In genomic region chr3:52244061-52244628, GRCh38 we compare ENCODE assay signal across 9 cellular contexts. TPM values are rescaled to one million over a fixed set of nuclear protein-coding genes. Genes with fewer than 3 reads are reported as not detected.
DNase-seq lines count a peak whose midpoint lies in the region; ATAC-seq, FAIRE-seq and TF ChIP-seq lines count a peak whose summit lies in the region.
"Had no signal": no experiment of that assay in that cellular context is flagged by ENCODE, and none has a peak within 500 bp of the region (broad histone marks: within the 10 kb centered on the region; RNA-seq: fewer than 3 reads in every experiment).

No MANE protein-coding gene starts in this region.

- FAIRE-seq in GM12878 (lab: Jason Lieb, UNC), result peak; percentile 79

- H2BK5ac ChIP-seq in H9 (ENCODE audit: insufficient read length, low read length), result no peak overlapping the region

- H3K27ac ChIP-seq in H9 (ENCODE audit: insufficient read length, low read depth, low read length) (no peak overlapping the region), GM12878 (ENCODE audit: control insufficient read depth, insufficient read depth) (peak overlapping the region; percentile 67)
- H3K27ac ChIP-seq in naive thymus-derived CD4-positive, alpha-beta T cell (ENCODE audit: low read depth, low read length), result peak overlapping the region; percentile 91

- H3K4me2 ChIP-seq in H9 (ENCODE audit: insufficient read depth, insufficient read length, low read length), result no peak overlapping the region
- peak overlapping the region; percentile 100 for H3K4me2 ChIP-seq in GM12878 (ENCODE audit: control insufficient read depth, insufficient read depth)

- H3K79me2 ChIP-seq in H9 (ENCODE audit: insufficient read depth, low read length) (no peaks in the 10 kb centered on the region), GM12878 (ENCODE audit: control insufficient read depth, insufficient read depth, low read length) (peaks cover 13% of the 10 kb centered on the region)

- H2AFZ ChIP-seq in H9 (ENCODE audit: low read length) (no peak overlapping the region), GM12878 (ENCODE audit: control insufficient read depth, low read depth, low read length) (peak overlapping the region; percentile 15; the same call in 1 of the 2 replicates)

- no TSS peak for BruUV-seq in GM12878 (replicated peaks; lab: Mats Ljungman, UMichigan)

- no peak overlapping the region for H2BK20ac ChIP-seq in H9 (ENCODE audit: low read depth, low read length, poor library complexity, severe bottlenecking)

- DNase-seq in GDM1 (lab: John Stamatoyannopoulos, UW) (peak; percentile 64), H9 (peak; percentile 27), RKO (ENCODE audit: low spot score) (peak; percentile 41), GM12878 (ENCODE audit: low read depth, low spot score) (peak; percentile 85), retina (no peak), activated gamma-delta T cell (lab: John Stamatoyannopoulos, UW) (no peak), GM03348 (ENCODE audit: low spot score) (no peak)
- no peak for DNase-seq in naive thymus-derived CD4-positive, alpha-beta T cell

- H3K4ac ChIP-seq in H9 (ENCODE audit: low read depth, low read length), result no peak overlapping the region

- in situ Hi-C loops in GM12878 (cut with MboI), result no loop called here

- peak overlapping the region; percentile 89; the same call in 1 of the 2 replicates for H3K4me3 ChIP-seq in GM12878
- no peak overlapping the region for H3K4me3 ChIP-seq in naive thymus-derived CD4-positive, alpha-beta T cell (ENCODE audit: low read length)

- H3K27me3 Mint-ChIP-seq in H9 (ENCODE audit: low read depth), result peaks cover 46% of the 10 kb centered on the region
- no peaks in the 10 kb centered on the region for H3K27me3 Mint-ChIP-seq in naive thymus-derived CD4-positive, alpha-beta T cell

- H3K4me3 Mint-ChIP-seq in H9, result peak overlapping the region; percentile 53 to 74; a peak in 4 of 5 replicates
- peak overlapping the region; percentile 71 to 91 (median 82) for H3K4me3 Mint-ChIP-seq in naive thymus-derived CD4-positive, alpha-beta T cell

- CTCF ChIA-PET in GM12878 (lab: Yijun Ruan, JAX), result interaction anchor here (1.7 to 7.5 kb wide), 7 partner anchors 9 to 94 kb away, joined by 5 to 87 read pairs (median 8); partner anchors contain the start of genes TLR9 and WDR82
- CTCF ChIA-PET in naive thymus-derived CD4-positive, alpha-beta T cell (lab: Charles Lee), result interaction anchor here (1.2 to 11.1 kb wide), 5 partner anchors 9 to 34 kb away, joined by 3 to 126 read pairs (median 5); partner anchors contain the start of genes TLR9 and WDR82

- H3K9ac ChIP-seq in H9 (ENCODE audit: extremely low read depth, insufficient read length, low read length), result no peak overlapping the region
- H3K9ac ChIP-seq in GM12878 (ENCODE audit: control insufficient read depth, insufficient read depth, low read length), result no peak overlapping the region; the same call in 1 of the 2 replicates

- H3T11ph ChIP-seq in H9 (ENCODE audit: low read length), result no peak overlapping the region

- no peaks in the 10 kb centered on the region for H3K4me1 ChIP-seq in H9 (ENCODE audit: insufficient read depth, low read length)
- H3K4me1 ChIP-seq in GM12878 (ENCODE audit: control insufficient read depth, insufficient read depth, low read length), result peaks cover 56% of the 10 kb centered on the region
- peaks cover 53 to 76% of the 10 kb centered on the region in 2 donors for H3K4me1 ChIP-seq in naive thymus-derived CD4-positive, alpha-beta T cell (ENCODE audit: control insufficient read depth in 2 of 2, insufficient read depth in 2 of 2, low read length in 2 of 2)

- POLR2A ChIA-PET in GM12878 (lab: Charles Lee), result interaction anchor here (0.5 to 6.8 kb wide), 11 partner anchors 9 to 1582 kb away, joined by 3 to 49 read pairs (median 5); partner anchors contain the start of genes TLR9 and WDR82
- POLR2A ChIA-PET in naive thymus-derived CD4-positive, alpha-beta T cell (lab: Charles Lee), result interaction anchor here (1.1 to 46.3 kb wide), 7 partner anchors 9 to 40 kb away, joined by 4 to 1418 read pairs (median 7); partner anchors contain the start of genes GLYCTK, TLR9 and WDR82

- peaks cover 0 to 17% (median 10%) of the 10 kb centered on the region in 3 experiments; a peak in 5 of 7 replicates for H3K36me3 Mint-ChIP-seq in H9 (ENCODE audit: insufficient read depth in 1 of 3, low read depth in 3 of 3)
- peaks cover 0 to 33% (median 8%) of the 10 kb centered on the region in 5 donors for H3K36me3 Mint-ChIP-seq in naive thymus-derived CD4-positive, alpha-beta T cell

- no peak overlapping the region for H2BK12ac ChIP-seq in H9 (ENCODE audit: insufficient read length, low read depth, low read length)

- no peak overlapping the region for H2BK15ac ChIP-seq in H9 (ENCODE audit: low read depth, low read length)

- H4K20me1 ChIP-seq in H9 (ENCODE audit: control insufficient read depth, insufficient read depth, insufficient read length) (no peaks in the 10 kb centered on the region), GM12878 (ENCODE audit: control insufficient read depth, insufficient read depth) (no peaks in the 10 kb centered on the region)

- TF ChIP-seq POLR2A in GM12878 (IDR thresholded peaks at IDR 0.05; ENCODE audit: low read depth, low read length), result peak; percentile 69

- peaks cover 3% of the 10 kb centered on the region for H3K23me2 ChIP-seq in H9 (ENCODE audit: insufficient read length, low read depth, low read length, poor library complexity, severe bottlenecking)

- TF ChIP-seq EP300 in GM12878 (IDR thresholded peaks at IDR 0.05; ENCODE audit: borderline replicate concordance in 1 of 2, control insufficient read depth in 1 of 2, low read depth in 2 of 2, low read length in 2 of 2), result peak in 1 of 2 experiments; percentile 70; a peak in 1 of 4 replicates

- H3K56ac ChIP-seq in H9 (ENCODE audit: insufficient read length, low read depth, low read length), result no peak overlapping the region

- H3K4me1 Mint-ChIP-seq in H9, result peaks cover 15 to 28% of the 10 kb centered on the region in 2 experiments
- peaks cover 40 to 91% (median 80%) of the 10 kb centered on the region in 7 donors for H3K4me1 Mint-ChIP-seq in naive thymus-derived CD4-positive, alpha-beta T cell

- H3K9me3 ChIP-seq in H9 (ENCODE audit: control insufficient read depth, low read depth, low read length), result no peaks in the 10 kb centered on the region
- no peaks in the 10 kb centered on the region; the same call in 2 of the 3 replicates for H3K9me3 ChIP-seq in GM12878 (replicated peaks; ENCODE audit: control insufficient read depth, insufficient read depth, low read length)
- no peaks in the 10 kb centered on the region for H3K9me3 ChIP-seq in naive thymus-derived CD4-positive, alpha-beta T cell (ENCODE audit: control insufficient read depth in 2 of 3, low read length in 3 of 3)

- no peak overlapping the region for H3K23ac ChIP-seq in H9 (ENCODE audit: insufficient read length, low read depth, low read length)

- no peak overlapping the region for H4K8ac ChIP-seq in H9 (replicated peaks; ENCODE audit: insufficient read length, low read depth, low read length)

- TF ChIP-seq RAD21 in GM12878 (IDR thresholded peaks at IDR 0.05; ENCODE audit: insufficient read depth, low read depth, low read length), result no peak

- intact Hi-C loops in GM12878 (cut with micrococcal nuclease; ENCODE audit: unreplicated experiment), result loop anchor here (2.0 kb wide), 1 partner anchor 35 kb away; the partner anchor contains the start of gene WDR82
- intact Hi-C loops in naive thymus-derived CD4-positive, alpha-beta T cell (cut with micrococcal nuclease), result no loop called here

- H3K36me3 ChIP-seq in GM12878 (ENCODE audit: control insufficient read depth in 2 of 2, insufficient read depth in 2 of 2, low read length in 1 of 2), result peaks cover 0 to 2% of the 10 kb centered on the region in 2 experiments; a peak in 3 of 4 replicates
- peaks cover 0 to 18% (median 0%) of the 10 kb centered on the region in 3 experiments for H3K36me3 ChIP-seq in naive thymus-derived CD4-positive, alpha-beta T cell (ENCODE audit: control insufficient read depth in 2 of 3, insufficient read depth in 3 of 3, low read length in 3 of 3)

- H3K9me3 Mint-ChIP-seq in H9, result peaks cover 0 to 5% of the 10 kb centered on the region in 2 experiments; a peak in 2 of 5 replicates
- H3K9me3 Mint-ChIP-seq in naive thymus-derived CD4-positive, alpha-beta T cell, result peaks cover 0 to 10% (median 0%) of the 10 kb centered on the region in 11 donors

- H3K27me3 ChIP-seq in H9 (ENCODE audit: insufficient read depth, low read length), result peaks cover 14% of the 10 kb centered on the region; the same call in 1 of the 2 replicates
- H3K27me3 ChIP-seq in GM12878 (replicated peaks in 1 of 2; ENCODE audit: control insufficient read depth in 2 of 2, insufficient read depth in 2 of 2, low read length in 1 of 2), result no peaks in the 10 kb centered on the region
- H3K27me3 ChIP-seq in naive thymus-derived CD4-positive, alpha-beta T cell (ENCODE audit: control insufficient read depth in 2 of 2, insufficient read depth in 2 of 2, low read length in 2 of 2), result no peaks in the 10 kb centered on the region

- SMC1A ChIA-PET in GM12878 (lab: Charles Lee; ENCODE audit: uncharacterized antibody, unreplicated experiment), result interaction anchor here (1.0 to 7.4 kb wide), 12 partner anchors 9 to 191 kb away, joined by 3 to 62 read pairs (median 6); partner anchors contain the start of genes TLR9 and WDR82

- H3K79me1 ChIP-seq in H9 (ENCODE audit: insufficient read depth, low read depth, low read length, poor library complexity, severe bottlenecking), result no peaks in the 10 kb centered on the region

- RAD21 ChIA-PET in GM12878 (lab: Charles Lee; ENCODE audit: unreplicated experiment), result interaction anchor here (1.0 to 2.8 kb wide), 7 partner anchors 9 to 40 kb away, joined by 4 to 14 read pairs (median 6); partner anchors contain the start of genes TLR9 and WDR82

- no peak overlapping the region for H2BK120ac ChIP-seq in H9 (ENCODE audit: low read depth, low read length, poor library complexity, severe bottlenecking)

- no peak overlapping the region for H3K27ac Mint-ChIP-seq in H9
- H3K27ac Mint-ChIP-seq in naive thymus-derived CD4-positive, alpha-beta T cell, result peak overlapping the region; percentile 83 to 98 (median 92)

- peak; percentile 73 for ATAC-seq in GM12878
- peak; percentile 34 for ATAC-seq in naive thymus-derived CD4-positive, alpha-beta T cell

- no peak overlapping the region for H2AK5ac ChIP-seq in H9 (ENCODE audit: insufficient read length, low read length)

- TF ChIP-seq CTCF in H9 (conservative IDR thresholded peaks at IDR 0.05) (no peak), GM12878 (IDR thresholded peaks at IDR 0.05 in 2 of 3, conservative IDR thresholded peaks at IDR 0.05 in 1 of 3; ENCODE audit: control insufficient read depth in 2 of 3, extremely low read depth in 1 of 3, insufficient read depth in 1 of 3, low read depth in 3 of 3, low read length in 3 of 3) (no peak)

- H4K91ac ChIP-seq in H9 (ENCODE audit: insufficient read length, low read depth, low read length), result no peak overlapping the region

- WGBS in H9 (ENCODE audit: extremely low coverage, insufficient read length, low lambda C conversion rate), result no CpG with 5 or more reads among the region's 8 CpGs
- 2% methylated on average over 8 of the region's 8 CpGs for WGBS in GM12878 (ENCODE audit: insufficient coverage, insufficient replicate concordance, low lambda C conversion rate, missing lambda C conversion rate)

- H4K5ac ChIP-seq in H9 (ENCODE audit: insufficient read length, low read depth, low read length), result no peak overlapping the region

- H3K14ac ChIP-seq in H9 (ENCODE audit: insufficient read depth, low read length), result no peak overlapping the region

- H3K18ac ChIP-seq in H9 (ENCODE audit: insufficient read length, low read depth, low read length), result no peak overlapping the region

RNA-seq across cellular contexts. Expression of gene PPM1M, which starts 1.4 kb away (rescaled TPM):
- 6.1 and 7.4 TPM in 2 replicates for total RNA-seq in H9 (2021)
- 10.4 and 10.8 TPM in 2 replicates for total RNA-seq in GM12878 (2013; cell fraction: nucleolus; rRNA removed)
- total RNA-seq in GM12878 (2014; rRNA removed), result 15.7 and 16.3 TPM in 2 replicates
- 14.1 TPM in 2 replicates for total RNA-seq in GM12878 (2014; rRNA removed; fragmentation: Illumina TruSeq; extraction: Trizol)
- total RNA-seq in GM12878 (2021), result 24.8 and 25.9 TPM in 2 replicates
- polyA plus RNA-seq in GM12878 (2011; ENCODE audit: low read depth), result 11.0 TPM
- 19.2 and 21.1 TPM in 2 replicates for polyA plus RNA-seq in GM12878 (2011; rRNA removed)
- 26.1 and 26.4 TPM in 2 replicates for polyA plus RNA-seq in GM12878 (2011; cell fraction: cytosol; rRNA removed)
- 55.4 and 72.9 TPM in 2 replicates for polyA plus RNA-seq in GM12878 (2011; cell fraction: nucleus; rRNA removed)
- 16.3 and 19.2 TPM in 2 replicates for polyA plus RNA-seq in GM12878 (2012)
- 19.8 and 24.3 TPM in 2 replicates for polyA plus RNA-seq in GM12878 (2014; fragmentation: Illumina TruSeq; extraction: Trizol)
- 10 to 100 TPM in 1 of 2 experiments, 1 to 10 TPM in 1; 7.5 to 15.3 TPM for polyA plus RNA-seq in GM12878 (2014; fragmentation: Nextera tagmentation; extraction: Ambion mirVana)
- 23.1 and 24.3 TPM in 2 replicates for polyA plus RNA-seq in GM12878 (2014; rRNA removed)
- polyA plus RNA-seq in GM12878 (2016; fragmentation: Nextera tagmentation; extraction: Ambion mirVana), result 1 to 10 TPM; 7.3 to 9.5 TPM
- polyA minus RNA-seq in GM12878 (2011; rRNA and poly(A)+ RNA removed), result 28.2 and 35.1 TPM in 2 replicates
- polyA minus RNA-seq in GM12878 (2011; cell fraction: cytosol; rRNA and poly(A)+ RNA removed), result 3.9 and 5.3 TPM in 2 replicates
- 11.4 and 12.5 TPM in 2 replicates for polyA minus RNA-seq in GM12878 (2011; cell fraction: nucleus; rRNA and poly(A)+ RNA removed)
- 10 to 100 TPM; 55.8 to 81.0 (median 74.5) TPM for total RNA-seq in naive thymus-derived CD4-positive, alpha-beta T cell
- polyA plus RNA-seq in naive thymus-derived CD4-positive, alpha-beta T cell, result 100 to 1,000 TPM in 1 of 2 donors, 10 to 100 TPM in 1; 68.8 to 135 TPM

RNA-seq across cellular contexts. Expression of gene TWF2, which starts 5.2 kb away (rescaled TPM):
- total RNA-seq in H9 (2021), result 44.8 and 50.9 TPM in 2 replicates
- 11.4 and 12.4 TPM in 2 replicates for total RNA-seq in GM12878 (2013; cell fraction: nucleolus; rRNA removed)
- total RNA-seq in GM12878 (2014; rRNA removed), result 67.7 and 81.3 TPM in 2 replicates
- total RNA-seq in GM12878 (2014; rRNA removed; fragmentation: Illumina TruSeq; extraction: Trizol), result 34.7 and 37.5 TPM in 2 replicates
- total RNA-seq in GM12878 (2021), result 88.1 and 88.2 TPM in 2 replicates
- polyA plus RNA-seq in GM12878 (2011; ENCODE audit: low read depth), result 26.2 TPM
- 30.3 and 56.6 TPM in 2 replicates for polyA plus RNA-seq in GM12878 (2011; rRNA removed)
- 115 and 164 TPM in 2 replicates for polyA plus RNA-seq in GM12878 (2011; cell fraction: cytosol; rRNA removed)
- polyA plus RNA-seq in GM12878 (2011; cell fraction: nucleus; rRNA removed), result 78.7 and 103 TPM in 2 replicates
- polyA plus RNA-seq in GM12878 (2012), result 46.6 and 50.7 TPM in 2 replicates
- 9.8 and 38.5 TPM in 2 replicates for polyA plus RNA-seq in GM12878 (2014; fragmentation: Illumina TruSeq; extraction: Trizol)
- 1 to 10 TPM in 1 of 2 experiments, under 1 TPM in 1; 0.16 to 3.4 TPM for polyA plus RNA-seq in GM12878 (2014; fragmentation: Nextera tagmentation; extraction: Ambion mirVana)
- polyA plus RNA-seq in GM12878 (2014; rRNA removed), result 106 and 113 TPM in 2 replicates
- polyA plus RNA-seq in GM12878 (2016; fragmentation: Nextera tagmentation; extraction: Ambion mirVana), result 10 to 100 TPM; 80.4 to 90.5 TPM
- 40.5 and 76.6 TPM in 2 replicates for polyA minus RNA-seq in GM12878 (2011; rRNA and poly(A)+ RNA removed)
- polyA minus RNA-seq in GM12878 (2011; cell fraction: cytosol; rRNA and poly(A)+ RNA removed), result 25.4 and 34.2 TPM in 2 replicates
- polyA minus RNA-seq in GM12878 (2011; cell fraction: nucleus; rRNA and poly(A)+ RNA removed), result 11.8 and 16.6 TPM in 2 replicates
- total RNA-seq in naive thymus-derived CD4-positive, alpha-beta T cell, result 100 to 1,000 TPM in 1 of 5 experiments, 10 to 100 TPM in 4; 38.7 to 110 (median 63.7) TPM
- polyA plus RNA-seq in naive thymus-derived CD4-positive, alpha-beta T cell, result 100 to 1,000 TPM; 104 to 147 TPM

RNA-seq across cellular contexts. Expression of gene TLR9, which starts 18.7 kb away (rescaled TPM):
- not detected in 2 replicates for total RNA-seq in H9 (2021)
- total RNA-seq in GM12878 (2013; cell fraction: nucleolus; rRNA removed), result 0.51 and 1.6 TPM in 2 replicates
- 0.22 and 0.51 TPM in 2 replicates for total RNA-seq in GM12878 (2014; rRNA removed)
- total RNA-seq in GM12878 (2014; rRNA removed; fragmentation: Illumina TruSeq; extraction: Trizol), result 0.14 and 0.22 TPM in 2 replicates
- 4.8 and 6.9 TPM in 2 replicates for total RNA-seq in GM12878 (2021)
- polyA plus RNA-seq in GM12878 (2011; ENCODE audit: low read depth), result 2.1 TPM
- 0.03 and 0.11 TPM in 2 replicates for polyA plus RNA-seq in GM12878 (2011; rRNA removed)
- 0.15 and 0.24 TPM in 2 replicates for polyA plus RNA-seq in GM12878 (2011; cell fraction: cytosol; rRNA removed)
- 0.64 and 1.0 TPM in 2 replicates for polyA plus RNA-seq in GM12878 (2011; cell fraction: nucleus; rRNA removed)
- 4.5 TPM in 2 replicates for polyA plus RNA-seq in GM12878 (2012)
- polyA plus RNA-seq in GM12878 (2014; fragmentation: Illumina TruSeq; extraction: Trizol), result 0.53 TPM in 1 of 2 replicates, not detected in the other
- under 1 TPM in 1 of 2 experiments, not detected in 1; 0.10 TPM for polyA plus RNA-seq in GM12878 (2014; fragmentation: Nextera tagmentation; extraction: Ambion mirVana)
- 1.1 and 1.5 TPM in 2 replicates for polyA plus RNA-seq in GM12878 (2014; rRNA removed)
- 1 to 10 TPM in 1 of 2 experiments, under 1 TPM in 1; 0.82 to 1.2 TPM for polyA plus RNA-seq in GM12878 (2016; fragmentation: Nextera tagmentation; extraction: Ambion mirVana)
- polyA minus RNA-seq in GM12878 (2011; rRNA and poly(A)+ RNA removed), result 0.15 TPM in 1 of 2 replicates, not detected in the other
- 0.42 TPM in 1 of 2 replicates, not detected in the other for polyA minus RNA-seq in GM12878 (2011; cell fraction: cytosol; rRNA and poly(A)+ RNA removed)
- 0.10 TPM in 1 of 2 replicates, not detected in the other for polyA minus RNA-seq in GM12878 (2011; cell fraction: nucleus; rRNA and poly(A)+ RNA removed)
- 1 to 10 TPM in 3 of 5 experiments, under 1 TPM in 2; 0.27 to 2.5 (median 1.6) TPM for total RNA-seq in naive thymus-derived CD4-positive, alpha-beta T cell
- polyA plus RNA-seq in naive thymus-derived CD4-positive, alpha-beta T cell, result under 1 TPM in 1 of 2 donors, not detected in 1; 0.16 TPM
- total RNA-seq: dermis microvascular lymphatic vessel endothelial cell had no signal

RNA-seq across cellular contexts. Expression of gene WDR82, which starts 34.3 kb away (rescaled TPM):
- 83.1 and 84.3 TPM in 2 replicates for total RNA-seq in H9 (2021)
- total RNA-seq in GM12878 (2013; cell fraction: nucleolus; rRNA removed), result 29.7 and 32.2 TPM in 2 replicates
- 50.0 and 51.1 TPM in 2 replicates for total RNA-seq in GM12878 (2014; rRNA removed)
- 45.1 and 46.4 TPM in 2 replicates for total RNA-seq in GM12878 (2014; rRNA removed; fragmentation: Illumina TruSeq; extraction: Trizol)
- 61.0 and 64.8 TPM in 2 replicates for total RNA-seq in GM12878 (2021)
- polyA plus RNA-seq in GM12878 (2011; ENCODE audit: low read depth), result 33.3 TPM
- 81.8 and 82.4 TPM in 2 replicates for polyA plus RNA-seq in GM12878 (2011; rRNA removed)
- 51.8 and 52.6 TPM in 2 replicates for polyA plus RNA-seq in GM12878 (2011; cell fraction: cytosol; rRNA removed)
- 14.2 and 20.5 TPM in 2 replicates for polyA plus RNA-seq in GM12878 (2011; cell fraction: nucleus; rRNA removed)
- 35.7 and 40.2 TPM in 2 replicates for polyA plus RNA-seq in GM12878 (2012)
- 65.8 and 67.0 TPM in 2 replicates for polyA plus RNA-seq in GM12878 (2014; fragmentation: Illumina TruSeq; extraction: Trizol)
- 10 to 100 TPM; 10.4 to 12.5 TPM for polyA plus RNA-seq in GM12878 (2014; fragmentation: Nextera tagmentation; extraction: Ambion mirVana)
- polyA plus RNA-seq in GM12878 (2014; rRNA removed), result 49.5 and 55.2 TPM in 2 replicates
- polyA plus RNA-seq in GM12878 (2016; fragmentation: Nextera tagmentation; extraction: Ambion mirVana), result 10 to 100 TPM; 10.1 to 15.8 TPM
- 86.3 and 110 TPM in 2 replicates for polyA minus RNA-seq in GM12878 (2011; rRNA and poly(A)+ RNA removed)
- polyA minus RNA-seq in GM12878 (2011; cell fraction: cytosol; rRNA and poly(A)+ RNA removed), result 27.0 and 31.9 TPM in 2 replicates
- 12.8 and 23.2 TPM in 2 replicates for polyA minus RNA-seq in GM12878 (2011; cell fraction: nucleus; rRNA and poly(A)+ RNA removed)
- 100 to 1,000 TPM; 112 to 161 (median 135) TPM for total RNA-seq in naive thymus-derived CD4-positive, alpha-beta T cell
- 100 to 1,000 TPM; 127 to 181 TPM for polyA plus RNA-seq in naive thymus-derived CD4-positive, alpha-beta T cell

RNA-seq across cellular contexts. Expression of gene GLYCTK, which starts 43.5 kb away (rescaled TPM):
- total RNA-seq in H9 (2021), result 8.4 and 8.8 TPM in 2 replicates
- 49.8 and 58.7 TPM in 2 replicates for total RNA-seq in GM12878 (2013; cell fraction: nucleolus; rRNA removed)
- 13.7 and 14.9 TPM in 2 replicates for total RNA-seq in GM12878 (2014; rRNA removed)
- total RNA-seq in GM12878 (2014; rRNA removed; fragmentation: Illumina TruSeq; extraction: Trizol), result 8.5 and 8.8 TPM in 2 replicates
- total RNA-seq in GM12878 (2021), result 19.0 and 19.9 TPM in 2 replicates
- polyA plus RNA-seq in GM12878 (2011; ENCODE audit: low read depth), result 7.2 TPM
- 6.5 and 13.5 TPM in 2 replicates for polyA plus RNA-seq in GM12878 (2011; rRNA removed)
- 21.6 and 36.9 TPM in 2 replicates for polyA plus RNA-seq in GM12878 (2011; cell fraction: cytosol; rRNA removed)
- polyA plus RNA-seq in GM12878 (2011; cell fraction: nucleus; rRNA removed), result 76.2 and 80.1 TPM in 2 replicates
- polyA plus RNA-seq in GM12878 (2012), result 10.3 and 13.3 TPM in 2 replicates
- 2.3 and 7.4 TPM in 2 replicates for polyA plus RNA-seq in GM12878 (2014; fragmentation: Illumina TruSeq; extraction: Trizol)
- 1 to 10 TPM in 1 of 2 experiments, under 1 TPM in 1; 0.66 to 2.7 TPM for polyA plus RNA-seq in GM12878 (2014; fragmentation: Nextera tagmentation; extraction: Ambion mirVana)
- 22.6 and 26.5 TPM in 2 replicates for polyA plus RNA-seq in GM12878 (2014; rRNA removed)
- polyA plus RNA-seq in GM12878 (2016; fragmentation: Nextera tagmentation; extraction: Ambion mirVana), result 10 to 100 TPM; 10.6 to 15.7 TPM
- polyA minus RNA-seq in GM12878 (2011; rRNA and poly(A)+ RNA removed), result 11.3 and 23.6 TPM in 2 replicates
- 5.3 and 7.6 TPM in 2 replicates for polyA minus RNA-seq in GM12878 (2011; cell fraction: cytosol; rRNA and poly(A)+ RNA removed)
- 19.2 and 41.1 TPM in 2 replicates for polyA minus RNA-seq in GM12878 (2011; cell fraction: nucleus; rRNA and poly(A)+ RNA removed)
- total RNA-seq in naive thymus-derived CD4-positive, alpha-beta T cell, result 10 to 100 TPM; 24.3 to 38.3 (median 32.8) TPM
- 10 to 100 TPM in 1 of 2 donors, 1 to 10 TPM in 1; 8.0 to 15.5 TPM for polyA plus RNA-seq in naive thymus-derived CD4-positive, alpha-beta T cell

Comparison
In these comparisons a context has a peak if more than half of its experiments do, and no peak if none do; other contexts are left out.
1. DNase-seq: peak in GDM1 (single experiment), H9 (single experiment), RKO (single experiment) and GM12878 (single experiment); none in naive thymus-derived CD4-positive, alpha-beta T cell (0 of 9), retina (single experiment), activated gamma-delta T cell (single experiment) and GM03348 (single experiment).
2. H3K27ac Mint-ChIP-seq: peak in naive thymus-derived CD4-positive, alpha-beta T cell (9 of 9); none in H9 (0 of 3).